10 cellular contexts compared by ENCODE assay signal in genomic region chr14:102500190-102500661, GRCh38. TPM values are rescaled to one million over a fixed set of nuclear protein-coding genes. Genes with fewer than 3 reads are reported as not detected.
DNase-seq lines count a peak whose midpoint lies in the region; ATAC-seq and TF ChIP-seq lines count a peak whose summit lies in the region.
"Had no signal": no experiment of that assay in that cellular context is flagged by ENCODE, and none has a peak within 500 bp of the region (broad histone marks: within the 10 kb centered on the region; RNA-seq: fewer than 3 reads in every experiment).

No MANE protein-coding gene starts in this region.

- DNase-seq in EL (peak; percentile 73), foreskin fibroblast (peak; percentile 80 to 86), sciatic nerve (ENCODE audit: low spot score) (no peak), OCI-M2 (lab: John Stamatoyannopoulos, UW; ENCODE audit: unreplicated experiment) (no peak)
- DNase-seq in activated T-helper 1 cell treated with anti-CD3 and anti-CD28 coated beads, Interleukin-12 subunit alpha, Interleukin-12 subunit beta, Interleukin-2, Interleukin-4 antibody, amounts not matched to agents 30 ng/mL and 10 ng/mL and 1 ng/mL, durations not matched to agents 14 hours and 24 hours and 36 hours (ENCODE audit: low spot score), result no peak
- no peak for DNase-seq in activated CD4-positive, alpha-beta T cell treated with anti-CD3 and anti-CD28 coated beads for 1 hour
- no peak for DNase-seq in stimulated activated CD8-positive, alpha-beta memory T cell treated with anti-CD3 and anti-CD28 coated beads, Interleukin-4, amount 100 ng/mL, for 48 hours
- no peak for DNase-seq in activated T-cell treated with anti-CD3 and anti-CD28 coated beads, Interleukin-2, amount 50 U/mL, for 48 hours
- DNase-seq: NCI-H1436 treated with DMSO at 0.1 percent for 48 hours had no signal

- no peak overlapping the region for H3K4me3 ChIP-seq in foreskin fibroblast (ENCODE audit: low read depth in 1 of 2, low read length in 2 of 2)
- H3K4me3 ChIP-seq: adrenal gland had no signal

- ATAC-seq in sciatic nerve, result peak; percentile 86

- no peak overlapping the region for H3K4me3 Mint-ChIP-seq in activated T-helper 1 cell treated with anti-CD3 and anti-CD28 coated beads, Interleukin-12 subunit alpha, Interleukin-12 subunit beta, Interleukin-2, Interleukin-4 antibody, amounts not matched to agents 30 ng/mL and 10 ng/mL and 1 ng/mL, durations not matched to agents 14 hours and 24 hours and 36 hours

- peaks cover 12% of the 10 kb centered on the region for H3K4me1 Mint-ChIP-seq in activated T-helper 1 cell treated with anti-CD3 and anti-CD28 coated beads, Interleukin-12 subunit alpha, Interleukin-12 subunit beta, Interleukin-2, Interleukin-4 antibody, amounts not matched to agents 30 ng/mL and 10 ng/mL and 1 ng/mL, durations not matched to agents 14 hours and 24 hours and 36 hours (ENCODE audit: low read depth)

- H3K36me3 Mint-ChIP-seq in activated T-helper 1 cell treated with anti-CD3 and anti-CD28 coated beads, Interleukin-12 subunit alpha, Interleukin-12 subunit beta, Interleukin-2, Interleukin-4 antibody, amounts not matched to agents 30 ng/mL and 10 ng/mL and 1 ng/mL, durations not matched to agents 14 hours and 24 hours and 36 hours (ENCODE audit: low read depth), result peaks cover 3% of the 10 kb centered on the region

- no peak for TF ChIP-seq CTCF in foreskin fibroblast (IDR thresholded peaks at IDR 0.05; ENCODE audit: low read depth, low read length)

- H3K9me3 Mint-ChIP-seq in activated T-helper 1 cell treated with anti-CD3 and anti-CD28 coated beads, Interleukin-12 subunit alpha, Interleukin-12 subunit beta, Interleukin-2, Interleukin-4 antibody, amounts not matched to agents 30 ng/mL and 10 ng/mL and 1 ng/mL, durations not matched to agents 14 hours and 24 hours and 36 hours, result no peaks in the 10 kb centered on the region

- peak overlapping the region; percentile 55 for H3K27ac Mint-ChIP-seq in activated T-helper 1 cell treated with anti-CD3 and anti-CD28 coated beads, Interleukin-12 subunit alpha, Interleukin-12 subunit beta, Interleukin-2, Interleukin-4 antibody, amounts not matched to agents 30 ng/mL and 10 ng/mL and 1 ng/mL, durations not matched to agents 14 hours and 24 hours and 36 hours

- intact Hi-C loops in activated T-helper 1 cell treated with anti-CD3 and anti-CD28 coated beads, Interleukin-12 subunit alpha, Interleukin-12 subunit beta, Interleukin-2, Interleukin-4 antibody, amounts not matched to agents 30 ng/mL and 10 ng/mL and 1 ng/mL, durations not matched to agents 14 hours and 24 hours and 36 hours (cut with micrococcal nuclease), result no loop called here
- intact Hi-C loops in sciatic nerve (cut with DNase I), result no loop called here

- H3K27me3 Mint-ChIP-seq in activated T-helper 1 cell treated with anti-CD3 and anti-CD28 coated beads, Interleukin-12 subunit alpha, Interleukin-12 subunit beta, Interleukin-2, Interleukin-4 antibody, amounts not matched to agents 30 ng/mL and 10 ng/mL and 1 ng/mL, durations not matched to agents 14 hours and 24 hours and 36 hours (ENCODE audit: insufficient read depth), result no peaks in the 10 kb centered on the region

RNA-seq across cellular contexts. Expression of gene ANKRD9, which starts 9.3 kb away (rescaled TPM):
- 13.4 TPM in 2 replicates for total RNA-seq in activated T-helper 1 cell treated with anti-CD3 and anti-CD28 coated beads, Interleukin-12 subunit alpha, Interleukin-12 subunit beta, Interleukin-2, Interleukin-4 antibody, amounts not matched to agents 30 ng/mL and 10 ng/mL and 1 ng/mL, durations not matched to agents 14 hours and 24 hours and 36 hours
- total RNA-seq in sciatic nerve, result 16.0 TPM

Comparison
In these comparisons a context has a peak if more than half of its experiments do, and no peak if none do; other contexts are left out.
1. DNase-seq: peak in EL (single experiment) and foreskin fibroblast (2 of 2); none in activated T-helper 1 cell treated with anti-CD3 and anti-CD28 coated beads, Interleukin-12 subunit alpha, Interleukin-12 subunit beta, Interleukin-2, Interleukin-4 antibody, amounts not matched to agents 30 ng/mL and 10 ng/mL and 1 ng/mL, durations not matched to agents 14 hours and 24 hours and 36 hours (single experiment), sciatic nerve (single experiment), activated CD4-positive, alpha-beta T cell treated with anti-CD3 and anti-CD28 coated beads for 1 hour (single experiment), OCI-M2 (single experiment), stimulated activated CD8-positive, alpha-beta memory T cell treated with anti-CD3 and anti-CD28 coated beads, Interleukin-4, amount 100 ng/mL, for 48 hours (single experiment) and activated T-cell treated with anti-CD3 and anti-CD28 coated beads, Interleukin-2, amount 50 U/mL, for 48 hours (0 of 2).